8 cellular contexts compared by ENCODE assay signal in genomic region chr20:17610566-17611289, GRCh38. TPM values are rescaled to one million over a fixed set of nuclear protein-coding genes. Genes with fewer than 3 reads are reported as not detected.
DNase-seq lines count a peak whose midpoint lies in the region; ATAC-seq and TF ChIP-seq lines count a peak whose summit lies in the region.

No MANE protein-coding gene starts in this region.

- peaks cover 7 to 22% (median 12%) of the 10 kb centered on the region in 4 donors for H3K36me3 ChIP-seq in liver (ENCODE audit: control insufficient read depth in 4 of 4, insufficient read depth in 3 of 4, low read depth in 1 of 4, low read length in 3 of 4)
- peaks cover 13 to 26% of the 10 kb centered on the region in 2 donors for H3K36me3 ChIP-seq in stomach smooth muscle (ENCODE audit: control insufficient read depth in 2 of 2, insufficient read depth in 2 of 2, low read length in 2 of 2)
- peaks cover 5% of the 10 kb centered on the region for H3K36me3 ChIP-seq in SJCRH30

- no peak overlapping the region for H3K4me3 ChIP-seq in liver (ENCODE audit: low read depth in 1 of 3, low read length in 3 of 3)
- H3K4me3 ChIP-seq in stomach smooth muscle (ENCODE audit: low read length in 2 of 2) = peak overlapping the region in 1 of 2 donors; percentile 47
- H3K4me3 ChIP-seq in SJCRH30 = no peak overlapping the region

- TF ChIP-seq CTCF in liver (IDR thresholded peaks at IDR 0.05; ENCODE audit: low read depth, low read length, missing input control) = no peak

- peak; percentile 65 for DNase-seq in SW480 (ENCODE audit: low spot score)
- peak; percentile 60 for DNase-seq in activated naive CD4-positive, alpha-beta T cell treated with anti-CD3 and anti-CD28 coated beads, Interleukin-2, amount 50 U/mL, for 16 hours
- DNase-seq in SJCRH30 = no peak
- DNase-seq in NCI-H1105 (lab: John Stamatoyannopoulos, UW) = no peak

- H3K27ac ChIP-seq in liver (ENCODE audit: low read depth in 1 of 2, low read length in 2 of 2) (peak overlapping the region; percentile 13 to 22), stomach smooth muscle (ENCODE audit: low read length) (peak overlapping the region; percentile 90), SJCRH30 (no peak overlapping the region)

- H3K27me3 ChIP-seq in liver (ENCODE audit: control insufficient read depth in 4 of 4, insufficient read depth in 4 of 4, low read length in 3 of 4) (no peaks in the 10 kb centered on the region), stomach smooth muscle (ENCODE audit: control insufficient read depth in 1 of 2, insufficient read depth in 2 of 2, low read length in 2 of 2) (no peaks in the 10 kb centered on the region), SJCRH30 (no peaks in the 10 kb centered on the region)

- H3K4me1 ChIP-seq in liver (ENCODE audit: control insufficient read depth in 4 of 4, insufficient read depth in 4 of 4, low read length in 3 of 4) (peaks cover 0 to 8% (median 6%) of the 10 kb centered on the region in 4 donors), stomach smooth muscle (ENCODE audit: control insufficient read depth, insufficient read depth, low read length) (peaks cover 86% of the 10 kb centered on the region), SJCRH30 (no peaks in the 10 kb centered on the region)

- 71% methylated on average over 19 of the region's 19 CpGs for WGBS in liver

- ATAC-seq in HG02623 (IDR thresholded peaks at IDR 0.05; ENCODE audit: unreplicated experiment) (no peak), GM18868 (IDR thresholded peaks at IDR 0.05; ENCODE audit: unreplicated experiment) (no peak)

- H3K9me3 ChIP-seq in liver (ENCODE audit: control insufficient read depth in 4 of 4, low read length in 3 of 4) (no peaks in the 10 kb centered on the region), stomach smooth muscle (ENCODE audit: control insufficient read depth in 2 of 2, low read length in 2 of 2) (no peaks in the 10 kb centered on the region), SJCRH30 (replicated peaks) (no peaks in the 10 kb centered on the region)

- no peak overlapping the region for H3K9ac ChIP-seq in liver (ENCODE audit: low read depth in 1 of 2, low read length in 2 of 2)
- peak overlapping the region; percentile 2 to 3 for H3K9ac ChIP-seq in stomach smooth muscle (ENCODE audit: low read length in 2 of 2)

- no peak for TF ChIP-seq RAD21 in liver (IDR thresholded peaks at IDR 0.05)

TF ChIP-seq in liver, 16 proteins besides CTCF, POLR2A, EP300 and RAD21:
- TF ChIP-seq ATF3 (IDR thresholded peaks at IDR 0.05) = no peak
- TF ChIP-seq, protein P1, sequence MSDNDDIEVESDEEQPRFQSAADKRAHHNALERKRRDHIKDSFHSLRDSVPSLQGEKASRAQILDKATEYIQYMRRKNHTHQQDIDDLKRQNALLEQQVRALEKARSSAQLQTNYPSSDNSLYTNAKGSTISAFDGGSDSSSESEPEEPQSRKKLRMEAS (IDR thresholded peaks at IDR 0.05) = no peak
- TF ChIP-seq RXRA (IDR thresholded peaks at IDR 0.05) = no peak
- TF ChIP-seq, protein P2, sequence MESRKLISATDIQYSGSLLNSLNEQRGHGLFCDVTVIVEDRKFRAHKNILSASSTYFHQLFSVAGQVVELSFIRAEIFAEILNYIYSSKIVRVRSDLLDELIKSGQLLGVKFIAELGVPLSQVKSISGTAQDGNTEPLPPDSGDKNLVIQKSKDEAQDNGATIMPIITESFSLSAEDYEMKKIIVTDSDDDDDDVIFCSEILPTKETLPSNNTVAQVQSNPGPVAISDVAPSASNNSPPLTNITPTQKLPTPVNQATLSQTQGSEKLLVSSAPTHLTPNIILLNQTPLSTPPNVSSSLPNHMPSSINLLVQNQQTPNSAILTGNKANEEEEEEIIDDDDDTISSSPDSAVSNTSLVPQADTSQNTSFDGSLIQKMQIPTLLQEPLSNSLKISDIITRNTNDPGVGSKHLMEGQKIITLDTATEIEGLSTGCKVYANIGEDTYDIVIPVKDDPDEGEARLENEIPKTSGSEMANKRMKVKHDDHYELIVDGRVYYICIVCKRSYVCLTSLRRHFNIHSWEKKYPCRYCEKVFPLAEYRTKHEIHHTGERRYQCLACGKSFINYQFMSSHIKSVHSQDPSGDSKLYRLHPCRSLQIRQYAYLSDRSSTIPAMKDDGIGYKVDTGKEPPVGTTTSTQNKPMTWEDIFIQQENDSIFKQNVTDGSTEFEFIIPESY (IDR thresholded peaks at IDR 0.05) = no peak
- TF ChIP-seq YY1 (IDR thresholded peaks at IDR 0.05) = no peak
- TF ChIP-seq, protein P3, sequence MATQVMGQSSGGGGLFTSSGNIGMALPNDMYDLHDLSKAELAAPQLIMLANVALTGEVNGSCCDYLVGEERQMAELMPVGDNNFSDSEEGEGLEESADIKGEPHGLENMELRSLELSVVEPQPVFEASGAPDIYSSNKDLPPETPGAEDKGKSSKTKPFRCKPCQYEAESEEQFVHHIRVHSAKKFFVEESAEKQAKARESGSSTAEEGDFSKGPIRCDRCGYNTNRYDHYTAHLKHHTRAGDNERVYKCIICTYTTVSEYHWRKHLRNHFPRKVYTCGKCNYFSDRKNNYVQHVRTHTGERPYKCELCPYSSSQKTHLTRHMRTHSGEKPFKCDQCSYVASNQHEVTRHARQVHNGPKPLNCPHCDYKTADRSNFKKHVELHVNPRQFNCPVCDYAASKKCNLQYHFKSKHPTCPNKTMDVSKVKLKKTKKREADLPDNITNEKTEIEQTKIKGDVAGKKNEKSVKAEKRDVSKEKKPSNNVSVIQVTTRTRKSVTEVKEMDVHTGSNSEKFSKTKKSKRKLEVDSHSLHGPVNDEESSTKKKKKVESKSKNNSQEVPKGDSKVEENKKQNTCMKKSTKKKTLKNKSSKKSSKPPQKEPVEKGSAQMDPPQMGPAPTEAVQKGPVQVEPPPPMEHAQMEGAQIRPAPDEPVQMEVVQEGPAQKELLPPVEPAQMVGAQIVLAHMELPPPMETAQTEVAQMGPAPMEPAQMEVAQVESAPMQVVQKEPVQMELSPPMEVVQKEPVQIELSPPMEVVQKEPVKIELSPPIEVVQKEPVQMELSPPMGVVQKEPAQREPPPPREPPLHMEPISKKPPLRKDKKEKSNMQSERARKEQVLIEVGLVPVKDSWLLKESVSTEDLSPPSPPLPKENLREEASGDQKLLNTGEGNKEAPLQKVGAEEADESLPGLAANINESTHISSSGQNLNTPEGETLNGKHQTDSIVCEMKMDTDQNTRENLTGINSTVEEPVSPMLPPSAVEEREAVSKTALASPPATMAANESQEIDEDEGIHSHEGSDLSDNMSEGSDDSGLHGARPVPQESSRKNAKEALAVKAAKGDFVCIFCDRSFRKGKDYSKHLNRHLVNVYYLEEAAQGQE (IDR thresholded peaks at IDR 0.05) = no peak
- no peak for TF ChIP-seq HNF4A (conservative IDR thresholded peaks at IDR 0.05)
- no peak for TF ChIP-seq SP1 (IDR thresholded peaks at IDR 0.05)

RNA-seq across cellular contexts. Expression of gene DSTN, which starts 40.9 kb away (rescaled TPM):
- 10 to 100 TPM; 39.9 to 82.7 TPM for total RNA-seq in liver
- polyA plus RNA-seq in liver = 100 to 1,000 TPM; 133 to 137 TPM
- 117 and 121 TPM in 2 replicates for total RNA-seq in SJCRH30 (2014; rRNA removed; shearing (Covaris generic))

Comparison
In these comparisons a context has a peak if more than half of its experiments do, and no peak if none do; other contexts are left out.
1. DNase-seq: peak in SW480 (single experiment) and activated naive CD4-positive, alpha-beta T cell treated with anti-CD3 and anti-CD28 coated beads, Interleukin-2, amount 50 U/mL, for 16 hours (single experiment); none in SJCRH30 (0 of 2) and NCI-H1105 (single experiment).
2. H3K9ac ChIP-seq: peak in stomach smooth muscle (2 of 2); none in liver (0 of 2).